Comparison of ENCODE assay signal across 2 cellular contexts in genomic region chr18:1585881-1586488, GRCh38.
TF ChIP-seq lines count a peak whose summit lies in the region.

No MANE protein-coding gene starts in this region.

TF ChIP-seq in H1, 55 proteins besides CTCF, POLR2A, EP300 and RAD21 (continued from another document):
- TF ChIP-seq CHD7 (IDR thresholded peaks at IDR 0.05; ENCODE audit: insufficient replicate concordance, low read length) = no peak
- no peak for TF ChIP-seq SIN3A (conservative IDR thresholded peaks at IDR 0.05 in 1 of 2, IDR thresholded peaks at IDR 0.05 in 1 of 2; ENCODE audit: low read depth in 1 of 2, low read length in 2 of 2)
- TF ChIP-seq CTBP2 (IDR thresholded peaks at IDR 0.05; ENCODE audit: borderline replicate concordance, insufficient read depth, insufficient read length, low read length) = no peak
- no peak for TF ChIP-seq ASH2L (IDR thresholded peaks at IDR 0.05; ENCODE audit: low read length)
- TF ChIP-seq CBX5 (IDR thresholded peaks at IDR 0.05; ENCODE audit: low read depth, low read length) = no peak
- no peak for TF ChIP-seq USF2 (IDR thresholded peaks at IDR 0.05; ENCODE audit: low read length)
- no peak for TF ChIP-seq CHD2 (IDR thresholded peaks at IDR 0.05; ENCODE audit: low read length)
- no peak for TF ChIP-seq TBP (IDR thresholded peaks at IDR 0.05; ENCODE audit: low read depth, low read length)

TF ChIP-seq in neural cell, 6 proteins besides CTCF, POLR2A, EP300 and RAD21 (continued from another document):
- TF ChIP-seq REST (IDR thresholded peaks at IDR 0.05; ENCODE audit: borderline replicate concordance) = no peak
